Comparison of ENCODE assay signal across 1 cellular context in the genomic region with DNA sequence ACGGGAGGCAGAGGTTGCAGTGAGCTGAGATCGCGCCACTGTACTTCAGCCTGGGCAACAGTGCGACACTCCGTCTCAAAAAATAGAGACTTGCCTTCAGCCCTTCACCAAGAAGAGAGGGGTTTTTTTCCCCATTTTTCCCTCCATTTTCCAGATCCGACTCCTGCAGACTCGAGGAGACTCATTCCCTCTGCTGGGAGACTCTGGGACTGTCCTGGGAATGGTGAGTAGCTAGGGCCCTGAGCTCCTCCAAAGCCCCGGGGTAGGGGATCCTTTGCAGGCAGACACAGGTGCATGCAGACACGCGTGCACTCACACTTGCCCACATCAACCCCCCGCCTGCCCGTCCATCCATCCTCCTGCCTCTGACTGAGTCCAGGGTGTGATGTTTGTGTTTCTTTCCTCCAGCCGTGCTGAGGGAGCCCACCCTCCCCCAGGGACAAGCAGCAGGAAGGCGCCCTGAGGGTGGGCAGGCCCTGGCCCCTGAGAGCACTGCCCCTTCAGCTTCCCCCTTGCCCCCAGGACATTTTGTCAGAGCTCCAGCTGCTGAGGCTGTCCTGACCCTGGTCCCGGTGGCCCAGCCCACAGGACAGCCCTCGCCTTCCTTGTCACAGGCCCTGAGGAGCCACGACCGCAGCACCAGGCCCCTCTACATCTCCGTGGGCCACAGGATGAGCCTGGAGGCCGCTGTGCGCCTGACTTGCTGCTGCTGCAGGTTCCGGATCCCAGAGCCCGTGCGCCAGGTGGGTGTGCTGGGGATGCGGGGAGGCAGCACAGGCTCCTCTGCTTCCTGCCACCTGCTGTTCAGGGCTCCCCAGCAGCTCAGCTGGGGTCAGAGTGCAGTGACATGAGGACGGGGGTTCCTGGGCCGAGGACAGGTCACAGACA.
TF ChIP-seq lines count a peak whose summit lies in the region.

No MANE protein-coding gene starts in this region.

TF ChIP-seq in WTC11, 78 proteins besides CTCF, POLR2A, EP300 and RAD21 (continued from another document):
- TF ChIP-seq, protein P1, sequence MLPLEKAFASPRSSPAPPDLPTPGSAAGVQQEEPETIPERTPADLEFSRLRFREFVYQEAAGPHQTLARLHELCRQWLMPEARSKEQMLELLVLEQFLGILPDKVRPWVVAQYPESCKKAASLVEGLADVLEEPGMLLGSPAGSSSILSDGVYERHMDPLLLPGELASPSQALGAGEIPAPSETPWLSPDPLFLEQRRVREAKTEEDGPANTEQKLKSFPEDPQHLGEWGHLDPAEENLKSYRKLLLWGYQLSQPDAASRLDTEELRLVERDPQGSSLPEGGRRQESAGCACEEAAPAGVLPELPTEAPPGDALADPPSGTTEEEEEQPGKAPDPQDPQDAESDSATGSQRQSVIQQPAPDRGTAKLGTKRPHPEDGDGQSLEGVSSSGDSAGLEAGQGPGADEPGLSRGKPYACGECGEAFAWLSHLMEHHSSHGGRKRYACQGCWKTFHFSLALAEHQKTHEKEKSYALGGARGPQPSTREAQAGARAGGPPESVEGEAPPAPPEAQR (CRISPR knock-in tag; IDR thresholded peaks at IDR 0.05) = no peak
- TF ChIP-seq, protein P2, sequence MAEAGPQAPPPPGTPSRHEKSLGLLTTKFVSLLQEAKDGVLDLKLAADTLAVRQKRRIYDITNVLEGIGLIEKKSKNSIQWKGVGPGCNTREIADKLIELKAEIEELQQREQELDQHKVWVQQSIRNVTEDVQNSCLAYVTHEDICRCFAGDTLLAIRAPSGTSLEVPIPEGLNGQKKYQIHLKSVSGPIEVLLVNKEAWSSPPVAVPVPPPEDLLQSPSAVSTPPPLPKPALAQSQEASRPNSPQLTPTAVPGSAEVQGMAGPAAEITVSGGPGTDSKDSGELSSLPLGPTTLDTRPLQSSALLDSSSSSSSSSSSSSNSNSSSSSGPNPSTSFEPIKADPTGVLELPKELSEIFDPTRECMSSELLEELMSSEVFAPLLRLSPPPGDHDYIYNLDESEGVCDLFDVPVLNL (CRISPR knock-in tag; IDR thresholded peaks at IDR 0.05; ENCODE audit: borderline replicate concordance, low read depth) = no peak
- TF ChIP-seq, protein P3, sequence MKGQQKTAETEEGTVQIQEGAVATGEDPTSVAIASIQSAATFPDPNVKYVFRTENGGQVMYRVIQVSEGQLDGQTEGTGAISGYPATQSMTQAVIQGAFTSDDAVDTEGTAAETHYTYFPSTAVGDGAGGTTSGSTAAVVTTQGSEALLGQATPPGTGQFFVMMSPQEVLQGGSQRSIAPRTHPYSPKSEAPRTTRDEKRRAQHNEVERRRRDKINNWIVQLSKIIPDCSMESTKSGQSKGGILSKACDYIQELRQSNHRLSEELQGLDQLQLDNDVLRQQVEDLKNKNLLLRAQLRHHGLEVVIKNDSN (CRISPR knock-in tag; IDR thresholded peaks at IDR 0.05) = no peak
- no peak for TF ChIP-seq NFE2L1 (CRISPR knock-in tag; IDR thresholded peaks at IDR 0.05)
- no peak for TF ChIP-seq FOXK1 (CRISPR knock-in tag; IDR thresholded peaks at IDR 0.05)
- TF ChIP-seq, protein P4, sequence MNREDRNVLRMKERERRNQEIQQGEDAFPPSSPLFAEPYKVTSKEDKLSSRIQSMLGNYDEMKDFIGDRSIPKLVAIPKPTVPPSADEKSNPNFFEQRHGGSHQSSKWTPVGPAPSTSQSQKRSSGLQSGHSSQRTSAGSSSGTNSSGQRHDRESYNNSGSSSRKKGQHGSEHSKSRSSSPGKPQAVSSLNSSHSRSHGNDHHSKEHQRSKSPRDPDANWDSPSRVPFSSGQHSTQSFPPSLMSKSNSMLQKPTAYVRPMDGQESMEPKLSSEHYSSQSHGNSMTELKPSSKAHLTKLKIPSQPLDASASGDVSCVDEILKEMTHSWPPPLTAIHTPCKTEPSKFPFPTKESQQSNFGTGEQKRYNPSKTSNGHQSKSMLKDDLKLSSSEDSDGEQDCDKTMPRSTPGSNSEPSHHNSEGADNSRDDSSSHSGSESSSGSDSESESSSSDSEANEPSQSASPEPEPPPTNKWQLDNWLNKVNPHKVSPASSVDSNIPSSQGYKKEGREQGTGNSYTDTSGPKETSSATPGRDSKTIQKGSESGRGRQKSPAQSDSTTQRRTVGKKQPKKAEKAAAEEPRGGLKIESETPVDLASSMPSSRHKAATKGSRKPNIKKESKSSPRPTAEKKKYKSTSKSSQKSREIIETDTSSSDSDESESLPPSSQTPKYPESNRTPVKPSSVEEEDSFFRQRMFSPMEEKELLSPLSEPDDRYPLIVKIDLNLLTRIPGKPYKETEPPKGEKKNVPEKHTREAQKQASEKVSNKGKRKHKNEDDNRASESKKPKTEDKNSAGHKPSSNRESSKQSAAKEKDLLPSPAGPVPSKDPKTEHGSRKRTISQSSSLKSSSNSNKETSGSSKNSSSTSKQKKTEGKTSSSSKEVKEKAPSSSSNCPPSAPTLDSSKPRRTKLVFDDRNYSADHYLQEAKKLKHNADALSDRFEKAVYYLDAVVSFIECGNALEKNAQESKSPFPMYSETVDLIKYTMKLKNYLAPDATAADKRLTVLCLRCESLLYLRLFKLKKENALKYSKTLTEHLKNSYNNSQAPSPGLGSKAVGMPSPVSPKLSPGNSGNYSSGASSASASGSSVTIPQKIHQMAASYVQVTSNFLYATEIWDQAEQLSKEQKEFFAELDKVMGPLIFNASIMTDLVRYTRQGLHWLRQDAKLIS (CRISPR knock-in tag; IDR thresholded peaks at IDR 0.05; ENCODE audit: borderline replicate concordance) = no peak
- no peak for TF ChIP-seq ZNF671 (CRISPR knock-in tag; IDR thresholded peaks at IDR 0.05)
